Comparison of ENCODE assay signal across 8 cellular contexts in genomic region chr14:71372411-71372838, GRCh38. TPM values are rescaled to one million over a fixed set of nuclear protein-coding genes. Genes with fewer than 3 reads are reported as not detected.
DNase-seq lines count a peak whose midpoint lies in the region; ATAC-seq, FAIRE-seq and TF ChIP-seq lines count a peak whose summit lies in the region.

No MANE protein-coding gene starts in this region.

- DNase-seq in AG08396 (ENCODE audit: low spot score) (peak; percentile 52), HuH-7.5 (ENCODE audit: low spot score) (peak; percentile 15), K562 (ENCODE audit: extremely low read depth in 1 of 4, low spot score in 3 of 4) (no peak), lower lobe of right lung (no peak), D341Med (ENCODE audit: low spot score) (no peak), A172 (ENCODE audit: low spot score) (no peak)
- no peak for DNase-seq in effector CD8-positive, alpha-beta T cell (lab: John Stamatoyannopoulos, UW)
- DNase-seq in activated effector memory CD4-positive, alpha-beta T cell treated with Interleukin-2 at 50 U/mL for 16 hours, result no peak

- CTCF ChIA-PET in K562 (lab: Yijun Ruan, JAX; ENCODE audit: low intra/inter-chr PET ratio), result no interaction called here

- peak overlapping the region; percentile 42; the same call in 1 of the 2 replicates for H2AFZ ChIP-seq in K562 (ENCODE audit: low read depth, low read length)

- H3K36me3 ChIP-seq in K562 (ENCODE audit: control insufficient read depth, insufficient read depth, low read length) (no peaks in the 10 kb centered on the region), lower lobe of right lung (no peaks in the 10 kb centered on the region)

- no peaks in the 10 kb centered on the region for H4K20me1 ChIP-seq in K562 (replicated peaks; ENCODE audit: control insufficient read depth, insufficient read depth, low read length)

- TF ChIP-seq RAD21 in K562 (CRISPR knock-in tag; conservative IDR thresholded peaks at IDR 0.05 in 1 of 2, IDR thresholded peaks at IDR 0.05 in 1 of 2), result no peak

- H3K27me3 ChIP-seq in K562 (ENCODE audit: control insufficient read depth in 2 of 2, insufficient read depth in 2 of 2, low read length in 2 of 2), result no peaks in the 10 kb centered on the region
- no peaks in the 10 kb centered on the region for H3K27me3 ChIP-seq in lower lobe of right lung (ENCODE audit: low read depth)

- H3K27ac ChIP-seq in K562 (ENCODE audit: extremely low read depth, low read depth, low read length) (peak overlapping the region; percentile 37; the same call in 1 of the 3 replicates), lower lobe of right lung (peak overlapping the region; percentile 67)

- H3K79me2 ChIP-seq in K562 (ENCODE audit: control insufficient read depth, insufficient read depth, low read length), result peaks cover 6% of the 10 kb centered on the region; the same call in 1 of the 3 replicates

- intact Hi-C loops in K562 (cut with micrococcal nuclease), result no loop called here
- intact Hi-C loops in lower lobe of right lung (cut with DNase I), result no loop called here

- FAIRE-seq in K562 (lab: Jason Lieb, UNC), result no peak

- ATAC-seq in K562, result peak; percentile 35; the same call in 2 of the 3 replicates
- ATAC-seq in lower lobe of right lung, result peak; percentile 95 to 96

- H3K9me1 ChIP-seq in K562 (ENCODE audit: control insufficient read depth, insufficient read depth, low read length), result no peaks in the 10 kb centered on the region

- H3K4me2 ChIP-seq in K562 (ENCODE audit: insufficient read depth, low read length), result no peak overlapping the region

- WGBS in K562 (ENCODE audit: insufficient coverage, low coverage, missing lambda C conversion rate), result 31% methylated on average over 4 of the region's 4 CpGs

- no peak for TF ChIP-seq POLR2A in K562 (conservative IDR thresholded peaks at IDR 0.05)

- no peak for TF ChIP-seq EP300 in K562 (IDR thresholded peaks at IDR 0.05; ENCODE audit: low read length)

- no peaks in the 10 kb centered on the region for H3K9me3 ChIP-seq in K562 (replicated peaks; ENCODE audit: control insufficient read depth, insufficient read depth, low read depth, low read length)
- H3K9me3 ChIP-seq in lower lobe of right lung, result no peaks in the 10 kb centered on the region

- POLR2A ChIA-PET in K562 (lab: Yijun Ruan, JAX), result no interaction called here

- no peak for TF ChIP-seq CTCF in K562 (IDR thresholded peaks at IDR 0.05 in 2 of 3, conservative IDR thresholded peaks at IDR 0.05 in 1 of 3; ENCODE audit: insufficient read depth in 2 of 3, low read depth in 1 of 3, low read length in 3 of 3)
- TF ChIP-seq CTCF in lower lobe of right lung (IDR thresholded peaks at IDR 0.05), result no peak

- peaks cover 0 to 7% of the 10 kb centered on the region in 2 experiments; a peak in 1 of 5 replicates for H3K4me1 ChIP-seq in K562 (replicated peaks in 1 of 2; ENCODE audit: control insufficient read depth in 2 of 2, insufficient read depth in 2 of 2, low read length in 2 of 2)
- peaks cover 20% of the 10 kb centered on the region for H3K4me1 ChIP-seq in lower lobe of right lung

- BruUV-seq in K562 (replicated peaks; lab: Mats Ljungman, UMichigan), result no TSS peak

- H3K4me3 ChIP-seq in K562 (no peak overlapping the region), lower lobe of right lung (no peak overlapping the region)

- in situ Hi-C loops in K562 (cut with MboI), result no loop called here

- peak overlapping the region in 1 of 2 experiments; percentile 38; a peak in 1 of 4 replicates for H3K9ac ChIP-seq in K562 (ENCODE audit: insufficient read depth in 1 of 2, low read depth in 2 of 2, low read length in 2 of 2)

TF ChIP-seq in K562, 482 proteins besides CTCF, POLR2A, EP300 and RAD21:
- TF ChIP-seq XRCC3 (IDR thresholded peaks at IDR 0.05) (no peak), MAFF (IDR thresholded peaks at IDR 0.05; ENCODE audit: low read length) (no peak), ZNF512 (tag; IDR thresholded peaks at IDR 0.05) (no peak), CEBPB (tag; IDR thresholded peaks at IDR 0.05) (peak; percentile 44; the same call in 1 of the 2 replicates), CEBPG (CRISPR knock-in tag; IDR thresholded peaks at IDR 0.05) (no peak), CEBPG (tag; conservative IDR thresholded peaks at IDR 0.05 in 1 of 2, IDR thresholded peaks at IDR 0.05 in 1 of 2) (peak; percentile 15 to 49; a peak in 1 of 4 replicates), ZNF224 (CRISPR knock-in tag; IDR thresholded peaks at IDR 0.05) (no peak), ZEB2 (IDR thresholded peaks at IDR 0.05) (no peak)

RNA-seq across cellular contexts. Expression of gene SIPA1L1, which starts 52.1 kb away (rescaled TPM):
- 18.6 and 34.7 TPM in 2 replicates for total RNA-seq in K562 (2011; cell fraction: chromatin; rRNA removed; ENCODE audit: low replicate concordance)
- 9.0 and 14.1 TPM in 2 replicates for total RNA-seq in K562 (2011; cell fraction: nucleolus; rRNA removed)
- total RNA-seq in K562 (2011; cell fraction: nucleoplasm; rRNA removed), result 16.6 and 22.6 TPM in 2 replicates
- total RNA-seq in K562 (2014; rRNA removed) (5.5 and 6.2 TPM in 2 replicates), K562 (2014; rRNA removed; fragmentation: Illumina TruSeq; extraction: Trizol) (8.7 and 9.8 TPM in 2 replicates), K562 (2015; rRNA removed; fragmentation: Illumina TruSeq; extraction: Trizol) (12.2 and 12.6 TPM in 2 replicates), K562 (2021) (14.1 and 15.0 TPM in 2 replicates), lower lobe of right lung (46.8 TPM)
- polyA plus RNA-seq in K562 (2011; rRNA removed) (4.9 and 5.9 TPM in 2 replicates), K562 (2014; fragmentation: Illumina TruSeq; extraction: Trizol) (12.5 and 13.2 TPM in 2 replicates), K562 (2014; fragmentation: Nextera tagmentation; extraction: Ambion mirVana) (1 to 10 TPM; 3.4 to 3.9 TPM), K562 (2014; rRNA removed) (7.7 and 8.0 TPM in 2 replicates)
- polyA plus RNA-seq in K562 (2011; cell fraction: cytosol; rRNA removed), result 4.3 and 5.9 TPM in 2 replicates
- polyA plus RNA-seq in K562 (2011; cell fraction: nucleus; rRNA removed), result 15.3 and 16.6 TPM in 2 replicates
- polyA plus RNA-seq in K562 (2012), result 15.0 and 16.8 TPM in 2 replicates
- 17.9 and 19.0 TPM in 2 replicates for polyA minus RNA-seq in K562 (2011; rRNA and poly(A)+ RNA removed)
- polyA minus RNA-seq in K562 (2011; cell fraction: cytosol; rRNA and poly(A)+ RNA removed), result 6.0 and 7.1 TPM in 2 replicates
- polyA minus RNA-seq in K562 (2011; cell fraction: nucleus; rRNA and poly(A)+ RNA removed), result 12.0 and 14.1 TPM in 2 replicates
- 3.7 and 4.9 TPM in 2 replicates for total RNA-seq in A172 (2014; rRNA removed; shearing (Covaris generic))

Comparison
In these comparisons a context has a peak if more than half of its experiments do, and no peak if none do; other contexts are left out.
1. DNase-seq: peak in AG08396 (single experiment) and HuH-7.5 (single experiment); none in K562 (0 of 4), lower lobe of right lung (single experiment), D341Med (single experiment), A172 (single experiment), effector CD8-positive, alpha-beta T cell (single experiment) and activated effector memory CD4-positive, alpha-beta T cell treated with Interleukin-2 at 50 U/mL for 16 hours (single experiment).